Comparison of ENCODE assay signal across 21 cellular contexts in the genomic region with DNA sequence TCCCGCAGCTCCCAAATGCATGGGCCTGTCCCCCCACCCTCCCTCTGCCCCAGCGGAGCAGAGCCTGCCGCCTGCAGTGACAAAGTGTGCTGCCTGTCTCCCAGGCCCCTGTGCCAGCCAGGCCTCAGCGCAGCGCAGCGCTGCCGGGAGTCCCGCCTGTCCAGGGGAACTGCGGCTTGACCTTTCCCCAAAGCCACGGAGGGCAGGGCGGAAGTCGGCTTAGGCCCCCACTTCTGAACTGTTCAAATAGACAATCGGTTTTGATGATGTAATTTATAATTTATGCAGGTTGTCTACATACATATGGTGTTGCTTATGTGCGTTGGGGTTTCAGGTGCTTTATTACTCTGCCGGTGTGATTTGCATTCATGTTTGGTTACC.
"Had no signal": no experiment of that assay in that cellular context is flagged by ENCODE, and none has a peak within 500 bp of the region (broad histone marks: within the 10 kb centered on the region; RNA-seq: fewer than 3 reads in every experiment).

No MANE protein-coding gene starts in this region.

- H3K4me3 ChIP-seq: cardiac muscle cell, gastrocnemius medialis, heart right ventricle, mucosa of descending colon, spleen had no signal

- H3K9me3 ChIP-seq: gastrocnemius medialis, heart right ventricle, mucosa of descending colon, neutrophil, spleen had no signal

- H3K36me3 ChIP-seq: cardiac muscle cell, gastrocnemius medialis, heart right ventricle, neutrophil, spleen had no signal

- H3K4me1 ChIP-seq: parathyroid adenoma had no signal

- H3K9ac ChIP-seq: parathyroid adenoma had no signal

- H3K27ac ChIP-seq: cardiac muscle cell, gastrocnemius medialis, heart right ventricle, neutrophil, parathyroid adenoma, spleen had no signal

- DNase-seq: activated B cell treated with CpG ODN at 0.5 μM for 24 hours; activated CD4-positive, alpha-beta memory T cell treated with anti-CD3 and anti-CD28 coated beads, Interleukin-2, amount 10 ng/mL, durations not matched to agents 7 days and 5 days; activated CD4-positive, alpha-beta T cell treated with anti-CD3 and anti-CD28 coated beads for 4 hours; activated naive CD4-positive, alpha-beta T cell; activated naive CD8-positive, alpha-beta T cell treated with anti-CD3 and anti-CD28 coated beads, Interleukin-2, amount 10 ng/mL, durations not matched to agents 7 days and 5 days; activated T-cell treated with anti-CD3 and anti-CD28 coated beads, Interleukin-2, amount 50 U/mL, for 1 hour; amygdala; effector CD8-positive, alpha-beta T cell; gastrocnemius medialis; heart right ventricle; immature natural killer cell; kidney glomerular epithelial cell; left ventricle myocardium superior; mucosa of descending colon; naive B cell; stimulated activated CD4-positive, alpha-beta T cell treated with anti-CD3 and anti-CD28 coated beads, Interleukin-4, amount 100 ng/mL, for 4 hours; stimulated activated naive B cell treated with anti-CD40 and anti-IgM and Interleukin-4, amounts not matched to agents 10 μg/mL and 1 μg/mL and 100 μg/mL, for 72 hours had no signal
